In the genomic region with DNA sequence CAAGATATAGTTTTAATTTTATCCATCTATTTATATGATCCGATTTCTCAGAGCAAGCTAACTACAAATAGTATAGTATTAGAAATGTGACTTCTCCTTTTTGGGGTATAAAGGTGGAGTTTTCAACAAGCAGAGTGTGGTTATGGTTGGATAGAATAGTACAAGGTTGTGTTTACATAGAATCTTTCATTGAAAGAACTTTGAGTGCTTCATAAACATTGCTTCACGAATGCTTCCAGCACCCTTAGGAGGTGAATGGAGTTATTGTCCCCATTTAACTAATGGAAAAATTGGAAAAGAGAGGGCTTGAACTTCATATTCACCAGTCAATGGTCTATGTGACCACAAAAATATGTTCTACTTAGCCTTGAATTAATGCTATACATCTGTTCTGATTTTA, we compare ENCODE assay signal across 20 cellular contexts.
"Had no signal": no experiment of that assay in that cellular context is flagged by ENCODE, and none has a peak within 500 bp of the region (broad histone marks: within the 10 kb centered on the region; RNA-seq: fewer than 3 reads in every experiment).

No MANE protein-coding gene starts in this region.

- ATAC-seq: activated CD4-positive, alpha-beta T cell treated with anti-CD3 and anti-CD28 coated beads for 36 hours; activated T-helper 17 cell treated with anti-CD3 and anti-CD28 coated beads, Interleukin-2, amount 50 U/mL, for 72 hours; T-helper 17 cell had no signal

- DNase-seq: activated CD4-positive, alpha-beta memory T cell treated with anti-CD3 and anti-CD28 coated beads, Interleukin-2, amount 10 ng/mL, durations not matched to agents 7 days and 5 days; activated CD4-positive, alpha-beta T cell treated with anti-CD3 and anti-CD28 coated beads for 36 hours; activated CD4-positive, alpha-beta T cell treated with anti-CD3 and anti-CD28 coated beads, Interleukin-2, amount 50 U/mL, for 1 hour; activated gamma-delta T cell; activated naive CD4-positive, alpha-beta T cell treated with anti-CD3 and anti-CD28 coated beads, Interleukin-2, amount 10 ng/mL, durations not matched to agents 7 days and 5 days; activated naive CD8-positive, alpha-beta T cell treated with anti-CD3 and anti-CD28 coated beads for 36 hours; activated T-cell treated with anti-CD3 and anti-CD28 coated beads for 4 hours; activated T-cell treated with anti-CD3 and anti-CD28 coated beads, Interleukin-2, amount 50 U/mL, for 48 hours; brain microvascular endothelial cell; NCI-H1105; NCI-H1436; NCI-H1694 treated with DMSO at 0.1 percent for 48 hours; NCI-H2029 treated with DMSO at 0.1 percent for 48 hours; NCI-H82; Peyer's patch; Right ventricle myocardium superior; T-helper 17 cell; T1000; WERI-Rb-1 had no signal
